Comparison of ENCODE assay signal across 1 cellular context in the genomic region with DNA sequence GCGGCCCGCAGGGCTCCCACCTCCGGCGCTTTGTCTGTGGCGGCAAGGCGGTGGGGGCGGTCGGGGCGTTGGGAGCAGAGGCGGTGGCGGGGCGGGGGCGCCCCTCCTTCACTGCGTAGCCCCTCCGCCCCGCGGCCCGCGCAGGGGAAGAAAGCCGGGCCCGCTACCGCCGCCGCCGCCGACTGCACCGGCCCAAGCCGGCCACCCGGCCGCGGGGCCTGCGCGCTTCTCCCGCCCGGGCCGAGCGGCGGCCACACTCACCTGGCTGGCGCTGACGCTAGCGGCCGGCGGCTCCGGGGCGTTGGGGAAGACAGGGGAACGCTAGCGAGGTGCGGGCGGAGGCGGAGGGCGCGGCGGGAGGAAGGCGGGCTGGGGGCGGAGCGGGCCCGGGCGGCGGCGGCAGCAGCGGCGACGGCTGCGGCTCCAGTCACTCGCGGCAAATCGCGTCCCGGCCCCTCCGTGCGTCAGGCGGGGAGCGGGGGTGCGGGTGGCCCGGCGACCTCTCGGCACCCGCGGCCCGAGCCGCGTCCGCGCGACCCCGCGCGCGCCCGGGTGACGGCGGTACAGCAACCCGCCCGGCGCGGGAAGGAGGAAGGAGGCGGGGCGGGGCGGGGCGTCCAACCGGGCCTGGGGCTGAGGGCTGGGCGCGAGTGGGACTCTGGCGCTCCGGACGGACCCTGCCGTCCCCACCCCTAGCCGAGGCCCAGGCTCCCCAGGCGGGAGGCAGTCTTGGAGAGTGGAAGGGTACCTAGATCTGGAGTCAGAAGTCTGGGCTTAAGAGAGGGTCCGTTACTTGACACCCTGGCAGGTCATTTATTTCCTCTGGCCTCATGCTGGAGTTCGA.
TF ChIP-seq lines count a peak whose summit lies in the region.

A gene with protein sequence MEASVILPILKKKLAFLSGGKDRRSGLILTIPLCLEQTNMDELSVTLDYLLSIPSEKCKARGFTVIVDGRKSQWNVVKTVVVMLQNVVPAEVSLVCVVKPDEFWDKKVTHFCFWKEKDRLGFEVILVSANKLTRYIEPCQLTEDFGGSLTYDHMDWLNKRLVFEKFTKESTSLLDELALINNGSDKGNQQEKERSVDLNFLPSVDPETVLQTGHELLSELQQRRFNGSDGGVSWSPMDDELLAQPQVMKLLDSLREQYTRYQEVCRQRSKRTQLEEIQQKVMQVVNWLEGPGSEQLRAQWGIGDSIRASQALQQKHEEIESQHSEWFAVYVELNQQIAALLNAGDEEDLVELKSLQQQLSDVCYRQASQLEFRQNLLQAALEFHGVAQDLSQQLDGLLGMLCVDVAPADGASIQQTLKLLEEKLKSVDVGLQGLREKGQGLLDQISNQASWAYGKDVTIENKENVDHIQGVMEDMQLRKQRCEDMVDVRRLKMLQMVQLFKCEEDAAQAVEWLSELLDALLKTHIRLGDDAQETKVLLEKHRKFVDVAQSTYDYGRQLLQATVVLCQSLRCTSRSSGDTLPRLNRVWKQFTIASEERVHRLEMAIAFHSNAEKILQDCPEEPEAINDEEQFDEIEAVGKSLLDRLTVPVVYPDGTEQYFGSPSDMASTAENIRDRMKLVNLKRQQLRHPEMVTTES (minus strand): TSS at position 595 of the 844 bp plus-strand sequence. CDS start 72,991 bp downstream, outside the sequence.

TF ChIP-seq in HepG2, 621 proteins besides CTCF, POLR2A, EP300 and RAD21 (continued from another document and continues in another):
- no peak for TF ChIP-seq BHLHE40 (IDR thresholded peaks at IDR 0.05; ENCODE audit: low read length)
- TF ChIP-seq SMARCE1 (IDR thresholded peaks at IDR 0.05; ENCODE audit: borderline replicate concordance), result no peak
- TF ChIP-seq, protein P1, sequence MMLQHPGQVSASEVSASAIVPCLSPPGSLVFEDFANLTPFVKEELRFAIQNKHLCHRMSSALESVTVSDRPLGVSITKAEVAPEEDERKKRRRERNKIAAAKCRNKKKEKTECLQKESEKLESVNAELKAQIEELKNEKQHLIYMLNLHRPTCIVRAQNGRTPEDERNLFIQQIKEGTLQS (CRISPR knock-in tag; IDR thresholded peaks at IDR 0.05), result no peak
- TF ChIP-seq, protein P2, sequence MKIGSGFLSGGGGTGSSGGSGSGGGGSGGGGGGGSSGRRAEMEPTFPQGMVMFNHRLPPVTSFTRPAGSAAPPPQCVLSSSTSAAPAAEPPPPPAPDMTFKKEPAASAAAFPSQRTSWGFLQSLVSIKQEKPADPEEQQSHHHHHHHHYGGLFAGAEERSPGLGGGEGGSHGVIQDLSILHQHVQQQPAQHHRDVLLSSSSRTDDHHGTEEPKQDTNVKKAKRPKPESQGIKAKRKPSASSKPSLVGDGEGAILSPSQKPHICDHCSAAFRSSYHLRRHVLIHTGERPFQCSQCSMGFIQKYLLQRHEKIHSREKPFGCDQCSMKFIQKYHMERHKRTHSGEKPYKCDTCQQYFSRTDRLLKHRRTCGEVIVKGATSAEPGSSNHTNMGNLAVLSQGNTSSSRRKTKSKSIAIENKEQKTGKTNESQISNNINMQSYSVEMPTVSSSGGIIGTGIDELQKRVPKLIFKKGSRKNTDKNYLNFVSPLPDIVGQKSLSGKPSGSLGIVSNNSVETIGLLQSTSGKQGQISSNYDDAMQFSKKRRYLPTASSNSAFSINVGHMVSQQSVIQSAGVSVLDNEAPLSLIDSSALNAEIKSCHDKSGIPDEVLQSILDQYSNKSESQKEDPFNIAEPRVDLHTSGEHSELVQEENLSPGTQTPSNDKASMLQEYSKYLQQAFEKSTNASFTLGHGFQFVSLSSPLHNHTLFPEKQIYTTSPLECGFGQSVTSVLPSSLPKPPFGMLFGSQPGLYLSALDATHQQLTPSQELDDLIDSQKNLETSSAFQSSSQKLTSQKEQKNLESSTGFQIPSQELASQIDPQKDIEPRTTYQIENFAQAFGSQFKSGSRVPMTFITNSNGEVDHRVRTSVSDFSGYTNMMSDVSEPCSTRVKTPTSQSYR (CRISPR knock-in tag; IDR thresholded peaks at IDR 0.05; ENCODE audit: borderline replicate concordance), result no peak
- TF ChIP-seq MBD4 (IDR thresholded peaks at IDR 0.05; ENCODE audit: borderline replicate concordance, low read length), result no peak
- TF ChIP-seq ZNF816 (CRISPR knock-in tag; IDR thresholded peaks at IDR 0.05; ENCODE audit: borderline replicate concordance), result no peak
- no peak for TF ChIP-seq FOXA1 (IDR thresholded peaks at IDR 0.05)
- TF ChIP-seq FOXA1 (CRISPR knock-in tag; IDR thresholded peaks at IDR 0.05), result no peak
- TF ChIP-seq ZNF75D (CRISPR knock-in tag; IDR thresholded peaks at IDR 0.05; ENCODE audit: borderline replicate concordance), result no peak
- TF ChIP-seq ATM (IDR thresholded peaks at IDR 0.05; ENCODE audit: borderline replicate concordance), result no peak
- TF ChIP-seq, protein P3, sequence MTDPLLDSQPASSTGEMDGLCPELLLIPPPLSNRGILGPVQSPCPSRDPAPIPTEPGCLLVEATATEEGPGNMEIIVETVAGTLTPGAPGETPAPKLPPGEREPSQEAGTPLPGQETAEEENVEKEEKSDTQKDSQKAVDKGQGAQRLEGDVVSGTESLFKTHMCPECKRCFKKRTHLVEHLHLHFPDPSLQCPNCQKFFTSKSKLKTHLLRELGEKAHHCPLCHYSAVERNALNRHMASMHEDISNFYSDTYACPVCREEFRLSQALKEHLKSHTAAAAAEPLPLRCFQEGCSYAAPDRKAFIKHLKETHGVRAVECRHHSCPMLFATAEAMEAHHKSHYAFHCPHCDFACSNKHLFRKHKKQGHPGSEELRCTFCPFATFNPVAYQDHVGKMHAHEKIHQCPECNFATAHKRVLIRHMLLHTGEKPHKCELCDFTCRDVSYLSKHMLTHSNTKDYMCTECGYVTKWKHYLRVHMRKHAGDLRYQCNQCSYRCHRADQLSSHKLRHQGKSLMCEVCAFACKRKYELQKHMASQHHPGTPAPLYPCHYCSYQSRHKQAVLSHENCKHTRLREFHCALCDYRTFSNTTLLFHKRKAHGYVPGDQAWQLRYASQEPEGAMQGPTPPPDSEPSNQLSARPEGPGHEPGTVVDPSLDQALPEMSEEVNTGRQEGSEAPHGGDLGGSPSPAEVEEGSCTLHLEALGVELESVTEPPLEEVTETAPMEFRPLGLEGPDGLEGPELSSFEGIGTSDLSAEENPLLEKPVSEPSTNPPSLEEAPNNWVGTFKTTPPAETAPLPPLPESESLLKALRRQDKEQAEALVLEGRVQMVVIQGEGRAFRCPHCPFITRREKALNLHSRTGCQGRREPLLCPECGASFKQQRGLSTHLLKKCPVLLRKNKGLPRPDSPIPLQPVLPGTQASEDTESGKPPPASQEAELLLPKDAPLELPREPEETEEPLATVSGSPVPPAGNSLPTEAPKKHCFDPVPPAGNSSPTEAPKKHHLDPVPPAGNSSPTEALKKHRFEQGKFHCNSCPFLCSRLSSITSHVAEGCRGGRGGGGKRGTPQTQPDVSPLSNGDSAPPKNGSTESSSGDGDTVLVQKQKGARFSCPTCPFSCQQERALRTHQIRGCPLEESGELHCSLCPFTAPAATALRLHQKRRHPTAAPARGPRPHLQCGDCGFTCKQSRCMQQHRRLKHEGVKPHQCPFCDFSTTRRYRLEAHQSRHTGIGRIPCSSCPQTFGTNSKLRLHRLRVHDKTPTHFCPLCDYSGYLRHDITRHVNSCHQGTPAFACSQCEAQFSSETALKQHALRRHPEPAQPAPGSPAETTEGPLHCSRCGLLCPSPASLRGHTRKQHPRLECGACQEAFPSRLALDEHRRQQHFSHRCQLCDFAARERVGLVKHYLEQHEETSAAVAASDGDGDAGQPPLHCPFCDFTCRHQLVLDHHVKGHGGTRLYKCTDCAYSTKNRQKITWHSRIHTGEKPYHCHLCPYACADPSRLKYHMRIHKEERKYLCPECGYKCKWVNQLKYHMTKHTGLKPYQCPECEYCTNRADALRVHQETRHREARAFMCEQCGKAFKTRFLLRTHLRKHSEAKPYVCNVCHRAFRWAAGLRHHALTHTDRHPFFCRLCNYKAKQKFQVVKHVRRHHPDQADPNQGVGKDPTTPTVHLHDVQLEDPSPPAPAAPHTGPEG (CRISPR knock-in tag; IDR thresholded peaks at IDR 0.05), result peak; percentile 53; the same call in 1 of the 2 replicates
- TF ChIP-seq, protein P4, sequence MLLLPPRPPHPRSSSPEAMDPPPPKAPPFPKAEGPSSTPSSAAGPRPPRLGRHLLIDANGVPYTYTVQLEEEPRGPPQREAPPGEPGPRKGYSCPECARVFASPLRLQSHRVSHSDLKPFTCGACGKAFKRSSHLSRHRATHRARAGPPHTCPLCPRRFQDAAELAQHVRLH (CRISPR knock-in tag; IDR thresholded peaks at IDR 0.05; ENCODE audit: borderline replicate concordance, low read depth), result peak; percentile 92; the same call in 1 of the 2 replicates
- TF ChIP-seq, protein P5, sequence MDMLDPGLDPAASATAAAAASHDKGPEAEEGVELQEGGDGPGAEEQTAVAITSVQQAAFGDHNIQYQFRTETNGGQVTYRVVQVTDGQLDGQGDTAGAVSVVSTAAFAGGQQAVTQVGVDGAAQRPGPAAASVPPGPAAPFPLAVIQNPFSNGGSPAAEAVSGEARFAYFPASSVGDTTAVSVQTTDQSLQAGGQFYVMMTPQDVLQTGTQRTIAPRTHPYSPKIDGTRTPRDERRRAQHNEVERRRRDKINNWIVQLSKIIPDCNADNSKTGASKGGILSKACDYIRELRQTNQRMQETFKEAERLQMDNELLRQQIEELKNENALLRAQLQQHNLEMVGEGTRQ (IDR thresholded peaks at IDR 0.05; ENCODE audit: low read depth, low read length), result no peak
- TF ChIP-seq, protein P5 (CRISPR knock-in tag; IDR thresholded peaks at IDR 0.05; ENCODE audit: borderline replicate concordance), result no peak
- TF ChIP-seq, protein P6, sequence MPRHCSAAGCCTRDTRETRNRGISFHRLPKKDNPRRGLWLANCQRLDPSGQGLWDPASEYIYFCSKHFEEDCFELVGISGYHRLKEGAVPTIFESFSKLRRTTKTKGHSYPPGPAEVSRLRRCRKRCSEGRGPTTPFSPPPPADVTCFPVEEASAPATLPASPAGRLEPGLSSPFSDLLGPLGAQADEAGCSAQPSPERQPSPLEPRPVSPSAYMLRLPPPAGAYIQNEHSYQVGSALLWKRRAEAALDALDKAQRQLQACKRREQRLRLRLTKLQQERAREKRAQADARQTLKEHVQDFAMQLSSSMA (CRISPR knock-in tag; IDR thresholded peaks at IDR 0.05), result peak; percentile 73; the same call in 1 of the 2 replicates
- TF ChIP-seq ZNF430 (CRISPR knock-in tag; IDR thresholded peaks at IDR 0.05), result peak; percentile 48; the same call in 1 of the 2 replicates
- TF ChIP-seq NFKB2 (CRISPR knock-in tag; IDR thresholded peaks at IDR 0.05; ENCODE audit: borderline replicate concordance), result peak; percentile 23; the same call in 1 of the 2 replicates
- no peak for TF ChIP-seq ZFP82 (CRISPR knock-in tag; IDR thresholded peaks at IDR 0.05; ENCODE audit: borderline replicate concordance)
- TF ChIP-seq, protein P7, sequence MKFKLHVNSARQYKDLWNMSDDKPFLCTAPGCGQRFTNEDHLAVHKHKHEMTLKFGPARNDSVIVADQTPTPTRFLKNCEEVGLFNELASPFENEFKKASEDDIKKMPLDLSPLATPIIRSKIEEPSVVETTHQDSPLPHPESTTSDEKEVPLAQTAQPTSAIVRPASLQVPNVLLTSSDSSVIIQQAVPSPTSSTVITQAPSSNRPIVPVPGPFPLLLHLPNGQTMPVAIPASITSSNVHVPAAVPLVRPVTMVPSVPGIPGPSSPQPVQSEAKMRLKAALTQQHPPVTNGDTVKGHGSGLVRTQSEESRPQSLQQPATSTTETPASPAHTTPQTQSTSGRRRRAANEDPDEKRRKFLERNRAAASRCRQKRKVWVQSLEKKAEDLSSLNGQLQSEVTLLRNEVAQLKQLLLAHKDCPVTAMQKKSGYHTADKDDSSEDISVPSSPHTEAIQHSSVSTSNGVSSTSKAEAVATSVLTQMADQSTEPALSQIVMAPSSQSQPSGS (CRISPR knock-in tag; IDR thresholded peaks at IDR 0.05), result no peak
- no peak for TF ChIP-seq CREM (IDR thresholded peaks at IDR 0.05)
- no peak for TF ChIP-seq CREM (CRISPR knock-in tag; IDR thresholded peaks at IDR 0.05)
- TF ChIP-seq HNF4A (CRISPR knock-in tag; IDR thresholded peaks at IDR 0.05), result no peak
- 0 out of 2 replicates have a peak, but pooled peaks have one; percentile 47 for TF ChIP-seq MEIS2 (CRISPR knock-in tag; IDR thresholded peaks at IDR 0.05)
- TF ChIP-seq, protein P8, sequence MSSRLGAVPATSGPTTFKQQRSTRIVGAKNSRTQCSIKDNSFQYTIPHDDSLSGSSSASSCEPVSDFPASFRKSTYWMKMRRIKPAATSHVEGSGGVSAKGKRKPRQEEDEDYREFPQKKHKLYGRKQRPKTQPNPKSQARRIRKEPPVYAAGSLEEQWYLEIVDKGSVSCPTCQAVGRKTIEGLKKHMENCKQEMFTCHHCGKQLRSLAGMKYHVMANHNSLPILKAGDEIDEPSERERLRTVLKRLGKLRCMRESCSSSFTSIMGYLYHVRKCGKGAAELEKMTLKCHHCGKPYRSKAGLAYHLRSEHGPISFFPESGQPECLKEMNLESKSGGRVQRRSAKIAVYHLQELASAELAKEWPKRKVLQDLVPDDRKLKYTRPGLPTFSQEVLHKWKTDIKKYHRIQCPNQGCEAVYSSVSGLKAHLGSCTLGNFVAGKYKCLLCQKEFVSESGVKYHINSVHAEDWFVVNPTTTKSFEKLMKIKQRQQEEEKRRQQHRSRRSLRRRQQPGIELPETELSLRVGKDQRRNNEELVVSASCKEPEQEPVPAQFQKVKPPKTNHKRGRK (CRISPR knock-in tag; IDR thresholded peaks at IDR 0.05), result no peak
- TF ChIP-seq, protein P9, sequence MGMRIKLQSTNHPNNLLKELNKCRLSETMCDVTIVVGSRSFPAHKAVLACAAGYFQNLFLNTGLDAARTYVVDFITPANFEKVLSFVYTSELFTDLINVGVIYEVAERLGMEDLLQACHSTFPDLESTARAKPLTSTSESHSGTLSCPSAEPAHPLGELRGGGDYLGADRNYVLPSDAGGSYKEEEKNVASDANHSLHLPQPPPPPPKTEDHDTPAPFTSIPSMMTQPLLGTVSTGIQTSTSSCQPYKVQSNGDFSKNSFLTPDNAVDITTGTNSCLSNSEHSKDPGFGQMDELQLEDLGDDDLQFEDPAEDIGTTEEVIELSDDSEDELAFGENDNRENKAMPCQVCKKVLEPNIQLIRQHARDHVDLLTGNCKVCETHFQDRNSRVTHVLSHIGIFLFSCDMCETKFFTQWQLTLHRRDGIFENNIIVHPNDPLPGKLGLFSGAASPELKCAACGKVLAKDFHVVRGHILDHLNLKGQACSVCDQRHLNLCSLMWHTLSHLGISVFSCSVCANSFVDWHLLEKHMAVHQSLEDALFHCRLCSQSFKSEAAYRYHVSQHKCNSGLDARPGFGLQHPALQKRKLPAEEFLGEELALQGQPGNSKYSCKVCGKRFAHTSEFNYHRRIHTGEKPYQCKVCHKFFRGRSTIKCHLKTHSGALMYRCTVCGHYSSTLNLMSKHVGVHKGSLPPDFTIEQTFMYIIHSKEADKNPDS (CRISPR knock-in tag; IDR thresholded peaks at IDR 0.05), result no peak
- peak; percentile 30; the same call in 1 of the 2 replicates for TF ChIP-seq NR2F2 (IDR thresholded peaks at IDR 0.05; ENCODE audit: borderline replicate concordance, low read depth)
- TF ChIP-seq PCBP2 (optimal IDR thresholded peaks at IDR 0.05; ENCODE audit: low read depth, low read length, poor library complexity, severe bottlenecking), result no peak
